17 cellular contexts compared by ENCODE assay signal in genomic region chr16:51243836-51244483, GRCh38.
DNase-seq lines count a peak whose midpoint lies in the region; ATAC-seq and TF ChIP-seq lines count a peak whose summit lies in the region.
"Had no signal": no experiment of that assay in that cellular context is flagged by ENCODE, and none has a peak within 500 bp of the region (broad histone marks: within the 10 kb centered on the region; RNA-seq: fewer than 3 reads in every experiment).

No MANE protein-coding gene starts in this region.

- H3K9ac ChIP-seq in parathyroid adenoma = no peak overlapping the region
- H3K9ac ChIP-seq: BLaER1 had no signal

- DNase-seq in HCEC 1CT = peak; percentile 7
- DNase-seq in RWPE2 (ENCODE audit: low spot score) = no peak
- peak; percentile 5 for DNase-seq in fibroblast of villous mesenchyme (ENCODE audit: low read depth)
- DNase-seq in RKO (ENCODE audit: low spot score) = no peak
- no peak for DNase-seq in ascending aorta (ENCODE audit: low spot score in 2 of 2)
- no peak for DNase-seq in psoas muscle
- DNase-seq: activated CD4-positive, CD25-positive, alpha-beta regulatory T cell treated with anti-CD3 and anti-CD28 coated beads, Interleukin-2, amount 50 U/mL, for 72 hours; activated naive CD8-positive, alpha-beta T cell treated with anti-CD3 and anti-CD28 coated beads, Interleukin-2, amount 10 ng/mL, durations not matched to agents 7 days and 5 days; activated T-cell treated with anti-CD3 and anti-CD28 coated beads for 4 hours; foreskin fibroblast; NCI-H1105 treated with DMSO at 0.1 percent for 48 hours; NCI-H226 had no signal

- H3K9me3 ChIP-seq in RWPE2 (ENCODE audit: severe bottlenecking) (no peaks in the 10 kb centered on the region), parathyroid adenoma (ENCODE audit: control insufficient read depth, low read length) (no peaks in the 10 kb centered on the region), ascending aorta (no peaks in the 10 kb centered on the region), psoas muscle (no peaks in the 10 kb centered on the region)
- H3K9me3 ChIP-seq: BLaER1 had no signal

- ATAC-seq in RWPE2 (ENCODE audit: low read depth) (peak; percentile 80), psoas muscle (no peak)
- ATAC-seq: GM12878, Panc1 had no signal

- intact Hi-C loops in ascending aorta (cut with DNase I) (no loop called here), psoas muscle (cut with DNase I) (no loop called here)

- H3K4me1 ChIP-seq in RWPE2 (ENCODE audit: insufficient read depth, poor library complexity, severe bottlenecking) (no peaks in the 10 kb centered on the region), parathyroid adenoma (no peaks in the 10 kb centered on the region), ascending aorta (no peaks in the 10 kb centered on the region), psoas muscle (no peaks in the 10 kb centered on the region)
- H3K4me1 ChIP-seq: BLaER1, tibial nerve had no signal

- no peaks in the 10 kb centered on the region for H3K79me2 ChIP-seq in parathyroid adenoma

- 23 to 28% (median 24%) methylated on average over 12 of the region's 12 CpGs for WGBS in psoas muscle, 3 donors

- H2AFZ ChIP-seq in parathyroid adenoma = peak overlapping the region; percentile 16

- H3K36me3 ChIP-seq in RWPE2 (ENCODE audit: low read depth) = no peaks in the 10 kb centered on the region
- H3K36me3 ChIP-seq in parathyroid adenoma (ENCODE audit: control insufficient read depth, insufficient read depth, low read length) = no peaks in the 10 kb centered on the region
- H3K36me3 ChIP-seq in ascending aorta = no peaks in the 10 kb centered on the region
- H3K36me3 ChIP-seq in psoas muscle (ENCODE audit: insufficient read depth in 1 of 2, low read depth in 1 of 2) = no peaks in the 10 kb centered on the region
- H3K36me3 ChIP-seq: BLaER1, tibial nerve had no signal

- TF ChIP-seq CTCF in RWPE2 (IDR thresholded peaks at IDR 0.05; ENCODE audit: poor library complexity, severe bottlenecking) = no peak
- TF ChIP-seq CTCF in fibroblast of villous mesenchyme (IDR thresholded peaks at IDR 0.05; ENCODE audit: insufficient read depth, low read depth, low read length) = no peak
- no peak for TF ChIP-seq CTCF in parathyroid adenoma (IDR thresholded peaks at IDR 0.05)
- no peak for TF ChIP-seq CTCF in ascending aorta (IDR thresholded peaks at IDR 0.05)
- no peak for TF ChIP-seq CTCF in psoas muscle (IDR thresholded peaks at IDR 0.05)

- H3K4me3 ChIP-seq in RWPE2 (ENCODE audit: severe bottlenecking) = no peak overlapping the region
- no peak overlapping the region for H3K4me3 ChIP-seq in fibroblast of villous mesenchyme (ENCODE audit: low read depth, low read length)
- H3K4me3 ChIP-seq in parathyroid adenoma (ENCODE audit: low read depth, low read length) = no peak overlapping the region
- H3K4me3 ChIP-seq in ascending aorta = no peak overlapping the region
- H3K4me3 ChIP-seq in psoas muscle = no peak overlapping the region
- H3K4me3 ChIP-seq: BLaER1, GM12878, tibial nerve had no signal

- H3K27ac ChIP-seq in RWPE2 (ENCODE audit: poor library complexity, severe bottlenecking) = no peak overlapping the region
- H3K27ac ChIP-seq in parathyroid adenoma = no peak overlapping the region
- H3K27ac ChIP-seq in ascending aorta = no peak overlapping the region
- no peak overlapping the region for H3K27ac ChIP-seq in psoas muscle
- H3K27ac ChIP-seq: BLaER1, tibial nerve had no signal

- H3K4me2 ChIP-seq in parathyroid adenoma (ENCODE audit: low read length) = no peak overlapping the region
- H3K4me2 ChIP-seq: BLaER1 had no signal

- H3K27me3 ChIP-seq in RWPE2 (ENCODE audit: insufficient read depth, poor library complexity, severe bottlenecking) = peaks cover 39% of the 10 kb centered on the region
- no peaks in the 10 kb centered on the region for H3K27me3 ChIP-seq in parathyroid adenoma (ENCODE audit: control insufficient read depth, insufficient read depth, low read length)
- no peaks in the 10 kb centered on the region for H3K27me3 ChIP-seq in ascending aorta
- H3K27me3 ChIP-seq in psoas muscle (ENCODE audit: insufficient read depth in 3 of 3, low read length in 2 of 3) = peaks cover 0 to 1% (median 0%) of the 10 kb centered on the region in 3 donors
- H3K27me3 ChIP-seq: BLaER1, tibial nerve had no signal

Comparison
In these comparisons a context has a peak if more than half of its experiments do, and no peak if none do; other contexts are left out.
1. DNase-seq: peak in HCEC 1CT (single experiment) and fibroblast of villous mesenchyme (single experiment); none in RWPE2 (single experiment), RKO (single experiment), ascending aorta (0 of 2) and psoas muscle (0 of 2).